16 cellular contexts compared by ENCODE assay signal in genomic region chr4:72451349-72451748, GRCh38.
DNase-seq lines count a peak whose midpoint lies in the region; ATAC-seq and TF ChIP-seq lines count a peak whose summit lies in the region.
"Had no signal": no experiment of that assay in that cellular context is flagged by ENCODE, and none has a peak within 500 bp of the region (broad histone marks: within the 10 kb centered on the region; RNA-seq: fewer than 3 reads in every experiment).

No MANE protein-coding gene starts in this region.

- intact Hi-C loops in left ventricle myocardium superior (cut with micrococcal nuclease): no loop called here
- intact Hi-C loops in stomach (cut with DNase I; ENCODE audit: low total_unique reads): no loop called here

- no peak overlapping the region for H2AFZ ChIP-seq in GM23248

- no peaks in the 10 kb centered on the region for H3K27me3 ChIP-seq in GM23248 (replicated peaks; ENCODE audit: insufficient read depth)
- no peaks in the 10 kb centered on the region for H3K27me3 ChIP-seq in stomach
- H3K27me3 ChIP-seq: BLaER1 had no signal

- TF ChIP-seq CTCF in fibroblast of mammary gland (conservative IDR thresholded peaks at IDR 0.05; ENCODE audit: control insufficient read depth, insufficient read depth, low read depth, low read length) (no peak), stomach (IDR thresholded peaks at IDR 0.05) (no peak), GM10266 (IDR thresholded peaks at IDR 0.05; ENCODE audit: control insufficient read depth, insufficient read depth, low read depth, missing control alignments) (no peak)

- H3K9me2 ChIP-seq in GM23248 (ENCODE audit: insufficient read depth): no peaks in the 10 kb centered on the region

- H3K4me3 ChIP-seq in GM23248 (no peak overlapping the region), fibroblast of mammary gland (ENCODE audit: control insufficient read depth, low read depth, low read length) (no peak overlapping the region), stomach (no peak overlapping the region)
- H3K4me3 ChIP-seq: BLaER1 had no signal

- ATAC-seq in left ventricle myocardium superior (no peak), HG03571 (IDR thresholded peaks at IDR 0.05; ENCODE audit: unreplicated experiment) (no peak)
- ATAC-seq: CD8-positive, alpha-beta T cell had no signal

- DNase-seq in GM23248: peak; percentile 9
- peak; percentile 19 for DNase-seq in fibroblast of mammary gland (ENCODE audit: low read depth)
- DNase-seq in left ventricle myocardium superior: peak; percentile 37
- peak; percentile 26 for DNase-seq in stomach
- DNase-seq in GM10266 (ENCODE audit: extremely low spot score): no peak
- DNase-seq in pons (ENCODE audit: low spot score): no peak
- no peak for DNase-seq in occipital lobe (lab: John Stamatoyannopoulos, UW)
- DNase-seq: CD8-positive, alpha-beta T cell; HCEC 1CT; NCI-H1417; NCI-H1930; NCI-H748 treated with DMSO at 0.1 percent for 48 hours; RPMI8226 had no signal

- no peak for TF ChIP-seq POLR2A in stomach (IDR thresholded peaks at IDR 0.05)

- H3K79me2 ChIP-seq in GM23248 (ENCODE audit: insufficient read depth): no peaks in the 10 kb centered on the region

- no peaks in the 10 kb centered on the region for H4K20me1 ChIP-seq in GM23248 (ENCODE audit: insufficient read depth)
- H4K20me1 ChIP-seq: BLaER1 had no signal

- H3K4me1 ChIP-seq in GM23248 (ENCODE audit: insufficient read depth) (peaks cover 35% of the 10 kb centered on the region), stomach (no peaks in the 10 kb centered on the region)
- H3K4me1 ChIP-seq: BLaER1 had no signal

- in situ Hi-C loops in GM23248 (cut with MboI): no loop called here

- no peak for TF ChIP-seq EP300 in stomach (IDR thresholded peaks at IDR 0.05)

- 27 to 33% methylated on average over 3 of the region's 3 CpGs for WGBS in GM23248 (ENCODE audit: low coverage in 1 of 2, low lambda C conversion rate in 2 of 2, missing lambda C conversion rate in 2 of 2), 2 experiments
- 58 to 81% (median 72%) methylated on average over 3 of the region's 3 CpGs for WGBS in stomach, 5 donors

- no peak overlapping the region for H3K9ac ChIP-seq in GM23248
- H3K9ac ChIP-seq: BLaER1 had no signal

- H3K4me2 ChIP-seq in GM23248 (ENCODE audit: unreplicated experiment): no peak overlapping the region
- H3K4me2 ChIP-seq: BLaER1 had no signal

- H3K9me3 ChIP-seq in GM23248 (ENCODE audit: low read depth): no peaks in the 10 kb centered on the region
- H3K9me3 ChIP-seq in stomach: no peaks in the 10 kb centered on the region
- H3K9me3 ChIP-seq: BLaER1 had no signal

- H3F3A ChIP-seq in GM23248 (ENCODE audit: insufficient read depth): peaks cover 11% of the 10 kb centered on the region

- H3K27ac ChIP-seq in GM23248: no peak overlapping the region
- no peak overlapping the region for H3K27ac ChIP-seq in stomach
- H3K27ac ChIP-seq: BLaER1, HL-60 had no signal

- H3K36me3 ChIP-seq in GM23248 (ENCODE audit: low read depth): no peaks in the 10 kb centered on the region
- H3K36me3 ChIP-seq in stomach: no peaks in the 10 kb centered on the region
- H3K36me3 ChIP-seq: BLaER1 had no signal

Comparison
In these comparisons a context has a peak if more than half of its experiments do, and no peak if none do; other contexts are left out.
1. DNase-seq: peak in GM23248 (single experiment), fibroblast of mammary gland (single experiment), left ventricle myocardium superior (single experiment) and stomach (single experiment); none in GM10266 (single experiment), pons (single experiment) and occipital lobe (single experiment).